In genomic region chr10:91604936-91605534, GRCh38 we compare ENCODE assay signal across 1 cellular context.
TF ChIP-seq lines count a peak whose summit lies in the region.

No MANE protein-coding gene starts in this region.

TF ChIP-seq in K562, 482 proteins besides CTCF, POLR2A, EP300 and RAD21:
- peak; percentile 55; the same call in 1 of the 2 replicates for TF ChIP-seq FOSL1 (tag; conservative IDR thresholded peaks at IDR 0.05)
- peak; percentile 40; the same call in 1 of the 2 replicates for TF ChIP-seq CBFA2T3 (IDR thresholded peaks at IDR 0.05)
- TF ChIP-seq, protein P1, sequence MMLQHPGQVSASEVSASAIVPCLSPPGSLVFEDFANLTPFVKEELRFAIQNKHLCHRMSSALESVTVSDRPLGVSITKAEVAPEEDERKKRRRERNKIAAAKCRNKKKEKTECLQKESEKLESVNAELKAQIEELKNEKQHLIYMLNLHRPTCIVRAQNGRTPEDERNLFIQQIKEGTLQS (IDR thresholded peaks at IDR 0.05) = peak; percentile 43; the same call in 1 of the 2 replicates
- TF ChIP-seq, protein P1 (CRISPR knock-in tag; conservative IDR thresholded peaks at IDR 0.05) = no peak
- TF ChIP-seq ARID1B (IDR thresholded peaks at IDR 0.05) = 0 out of 2 replicates have a peak, but pooled peaks have one; percentile 23
- no peak for TF ChIP-seq ARID2 (IDR thresholded peaks at IDR 0.05)
- TF ChIP-seq ZNF436 (CRISPR knock-in tag; IDR thresholded peaks at IDR 0.05) = no peak
TF ChIP-seq in K562: peak in this region for 4.
